Comparison of ENCODE assay signal across 24 cellular contexts in genomic region chrX:124151195-124151594, GRCh38.
"Had no signal": no experiment of that assay in that cellular context is flagged by ENCODE, and none has a peak within 500 bp of the region (broad histone marks: within the 10 kb centered on the region; RNA-seq: fewer than 3 reads in every experiment).

No MANE protein-coding gene starts in this region.

- H3K27me3 ChIP-seq: esophagus muscularis mucosa, gastrocnemius medialis, heart right ventricle, left lung had no signal

- H3K4me1 Mint-ChIP-seq: naive B cell had no signal

- H3K9me3 ChIP-seq: lower lobe of right lung, mucosa of descending colon had no signal

- H3K27me3 Mint-ChIP-seq: naive B cell had no signal

- H3K4me3 ChIP-seq: coronary artery, dorsolateral prefrontal cortex, esophagus muscularis mucosa, gastrocnemius medialis, heart right ventricle, left lung, lower lobe of right lung, mucosa of descending colon had no signal

- H3K4me1 ChIP-seq: esophagus muscularis mucosa, gastrocnemius medialis, heart right ventricle, left lung, lower lobe of right lung had no signal

- DNase-seq: dermis blood vessel endothelial cell; dorsolateral prefrontal cortex; effector CD4-positive, alpha-beta T cell; effector memory CD4-positive, alpha-beta T cell; foreskin melanocyte; gastrocnemius medialis; glutamatergic neuron; head of caudate nucleus; heart right ventricle; hippocampal formation; left cardiac atrium; left lung; left ventricle myocardium superior; lower lobe of right lung; mesenchymal stem cell; mucosa of descending colon; naive B cell had no signal

- H3K27ac Mint-ChIP-seq: mesothelial cell of epicardium, naive B cell had no signal

- H3K36me3 Mint-ChIP-seq: mesothelial cell of epicardium had no signal

- H3K36me3 ChIP-seq: esophagus muscularis mucosa, gastrocnemius medialis, heart right ventricle, left lung, lower lobe of right lung had no signal

- H3K4me3 Mint-ChIP-seq: mesothelial cell of epicardium, naive B cell had no signal

- ATAC-seq: gastrocnemius medialis, heart right ventricle, left cardiac atrium, left lung, left ventricle myocardium superior, lower lobe of right lung, mucosa of descending colon had no signal

- H3K27ac ChIP-seq: coronary artery, dorsolateral prefrontal cortex, esophagus muscularis mucosa, gastrocnemius medialis, heart right ventricle, left lung, lower lobe of right lung had no signal

- FAIRE-seq: colon, endothelial cell of umbilical vein, islet of Langerhans, keratinocyte had no signal
